Comparison of ENCODE assay signal across 8 cellular contexts in genomic region chr16:3880623-3881498, GRCh38. TPM values are rescaled to one million over a fixed set of nuclear protein-coding genes. Genes with fewer than 3 reads are reported as not detected.
DNase-seq lines count a peak whose midpoint lies in the region; ATAC-seq and TF ChIP-seq lines count a peak whose summit lies in the region.

CREBBP (minus strand) TSS chr16:3880713; CDS start chr16:3879916, 797 bp downstream.

- H3K4me3 Mint-ChIP-seq in activated B cell treated with CpG ODN at 0.5 μM for 24 hours = peak within 1 kb of the TSS; percentile 91

- no peaks in the 10 kb centered on the region for H3K9me3 ChIP-seq in spleen

- ATAC-seq in GM18907 (IDR thresholded peaks at IDR 0.05; ENCODE audit: unreplicated experiment) (peak; percentile 79), HG03159 (IDR thresholded peaks at IDR 0.05; ENCODE audit: unreplicated experiment) (peak; percentile 79), activated B cell treated with CpG ODN at 0.5 μM for 24 hours (ENCODE audit: low read depth) (peak; percentile 85)

- CTCF ChIA-PET in activated B cell treated with CpG ODN at 0.5 μM for 24 hours (lab: Charles Lee) = interaction anchor here (1.0 kb wide), 1 partner anchor 109 kb away, joined by 3 read pairs; no protein-coding TSS in a partner anchor

- H3K4me3 ChIP-seq in spleen = peak within 1 kb of the TSS; percentile 70 to 97 (median 80)

- peaks cover 0 to 6% (median 0%) of the 10 kb centered on the region in 6 donors for H3K36me3 ChIP-seq in spleen

- H3K4me1 ChIP-seq in spleen = peaks cover 28 to 45% (median 38%) of the 10 kb centered on the region in 6 donors

- TF ChIP-seq POLR2A in spleen (IDR thresholded peaks at IDR 0.05) = no peak

- intact Hi-C loops in activated B cell treated with CpG ODN at 0.5 μM for 24 hours (cut with micrococcal nuclease) (loop anchor here (1.0 to 5.0 kb wide), 7 partner anchors 82 to 480 kb away; partner anchors contain the start of genes SLX4, TFAP4, ZNF174 and ZSCAN32), spleen (cut with DNase I; ENCODE audit: low total_unique reads) (no loop called here)

- 5 to 24% (median 7%) methylated on average over 15 to 96 of the region's 96 CpGs for WGBS in spleen, 5 donors

- H3K27ac ChIP-seq in caudate nucleus (ENCODE audit: low read depth, low read length) (no peak within 1 kb of the TSS), spleen (peak within 1 kb of the TSS; percentile 69 to 97 (median 88))

- DNase-seq in ACHN = peak; percentile 93
- DNase-seq in NCI-H2227 treated with DMSO at 0.1 percent for 48 hours (lab: John Stamatoyannopoulos, UW) = peak; percentile 79
- DNase-seq in activated B cell treated with CpG ODN at 0.5 μM for 24 hours = peak; percentile 88
- DNase-seq in caudate nucleus (lab: John Stamatoyannopoulos, UW) = peak in 56 of 61 donors; percentile 13 to 90 (median 76)
- peak; percentile 79 for DNase-seq in inferior parietal cortex (ENCODE audit: extremely low spot score)
- DNase-seq in spleen = peak; percentile 96

- peaks cover 28% of the 10 kb centered on the region for H3K36me3 Mint-ChIP-seq in activated B cell treated with CpG ODN at 0.5 μM for 24 hours (ENCODE audit: low read depth)

- TF ChIP-seq CTCF in activated B cell treated with CpG ODN at 0.5 μM for 24 hours (IDR thresholded peaks at IDR 0.05) = no peak
- peak in 3 of 11 experiments; percentile 13 to 32 (median 23) for TF ChIP-seq CTCF in spleen (IDR thresholded peaks at IDR 0.05 in 8 of 11, conservative IDR thresholded peaks at IDR 0.05 in 3 of 11)

- peak within 1 kb of the TSS; percentile 87 for H3K27ac Mint-ChIP-seq in activated B cell treated with CpG ODN at 0.5 μM for 24 hours

- peaks cover 39% of the 10 kb centered on the region for H3K4me1 Mint-ChIP-seq in activated B cell treated with CpG ODN at 0.5 μM for 24 hours

- no peaks in the 10 kb centered on the region for H3K9me3 Mint-ChIP-seq in activated B cell treated with CpG ODN at 0.5 μM for 24 hours

- peaks cover 5% of the 10 kb centered on the region for H3K27me3 Mint-ChIP-seq in activated B cell treated with CpG ODN at 0.5 μM for 24 hours

- POLR2A ChIA-PET in activated B cell treated with CpG ODN at 0.5 μM for 24 hours (lab: Charles Lee) = interaction anchor here (0.6 to 1.5 kb wide), 9 partner anchors 16 to 470 kb away, joined by 3 to 10 read pairs (median 3); partner anchors contain the start of genes PAM16 and TRAP1

- in situ Hi-C loops in ACHN (cut with HindIII; ENCODE audit: low pct_ligation_motif_present, low pct_unique_long_range_greater_than_20kb, low sequenced_read_pairs) = no loop called here

- peaks cover 0 to 6% (median 0%) of the 10 kb centered on the region in 7 donors for H3K27me3 ChIP-seq in spleen (replicated peaks in 1 of 7)

RNA-seq across cellular contexts. Expression of gene CREBBP, which starts in this region (rescaled TPM):
- 110 and 131 TPM in 2 replicates for total RNA-seq in activated B cell treated with CpG ODN at 0.5 μM for 24 hours
- 100 to 1,000 TPM in 5 of 7 donors, 10 to 100 TPM in 2; 99.4 to 153 (median 101) TPM for total RNA-seq in spleen
- polyA plus RNA-seq in spleen = 10 to 100 TPM in 2 of 3 donors, 1 to 10 TPM in 1; 5.8 to 21.2 (median 10.5) TPM
